In genomic region chr2:37271376-37272067, GRCh38 we compare ENCODE assay signal across 1 cellular context.
TF ChIP-seq lines count a peak whose summit lies in the region.

No MANE protein-coding gene starts in this region.

TF ChIP-seq in GM23338, 12 proteins besides CTCF, POLR2A, EP300 and RAD21 (continued from another document):
- no peak for TF ChIP-seq ZNF462 (CRISPR knock-in tag; IDR thresholded peaks at IDR 0.05)
- TF ChIP-seq ETS1 (IDR thresholded peaks at IDR 0.05), result no peak
- no peak for TF ChIP-seq EZH2phosphoT487 (IDR thresholded peaks at IDR 0.05; ENCODE audit: unreplicated experiment)
- TF ChIP-seq STAT1 (IDR thresholded peaks at IDR 0.05; ENCODE audit: unreplicated experiment), result no peak
- no peak for TF ChIP-seq EZH2 (IDR thresholded peaks at IDR 0.05; ENCODE audit: low read depth, unreplicated experiment)
- no peak for TF ChIP-seq ZNF114 (CRISPR knock-in tag; IDR thresholded peaks at IDR 0.05)
- no peak for TF ChIP-seq REST (IDR thresholded peaks at IDR 0.05; ENCODE audit: unreplicated experiment)
- no peak for TF ChIP-seq ZNF331 (CRISPR knock-in tag; IDR thresholded peaks at IDR 0.05; ENCODE audit: low read depth)
- TF ChIP-seq JUNB (IDR thresholded peaks at IDR 0.05; ENCODE audit: unreplicated experiment), result no peak
- no peak for TF ChIP-seq NANOG (IDR thresholded peaks at IDR 0.05; ENCODE audit: borderline replicate concordance)
- TF ChIP-seq POLR2AphosphoS5 (IDR thresholded peaks at IDR 0.05; ENCODE audit: low read depth), result no peak
